23 cellular contexts compared by ENCODE assay signal in the genomic region with DNA sequence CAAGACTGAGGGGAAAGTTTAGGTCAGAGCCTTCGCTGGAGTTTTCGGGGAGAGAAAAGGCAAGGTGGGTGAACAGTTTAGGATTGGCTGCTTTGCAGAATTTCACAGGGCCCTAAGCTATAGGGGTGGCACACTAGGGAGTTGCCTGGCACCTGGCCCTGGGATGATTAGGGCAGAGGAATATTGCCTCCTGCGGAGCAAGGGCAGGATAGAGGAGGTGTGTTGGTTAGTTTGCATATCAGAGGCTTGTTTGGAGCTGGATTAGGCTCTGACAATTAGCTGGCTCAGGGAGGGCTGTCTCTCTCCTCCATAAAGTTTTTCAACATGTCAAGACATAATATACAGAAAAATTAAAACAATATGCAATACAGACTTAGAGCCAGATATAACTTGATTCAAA.
"Had no signal": no experiment of that assay in that cellular context is flagged by ENCODE, and none has a peak within 500 bp of the region (broad histone marks: within the 10 kb centered on the region; RNA-seq: fewer than 3 reads in every experiment).

No MANE protein-coding gene starts in this region.

- H3K4me3 Mint-ChIP-seq: T-cell had no signal

- ATAC-seq: HepG2, K562, T-cell had no signal

- DNase-seq: Kasumi-1, MM.1S, NCI-H1092 treated with DMSO at 0.1 percent for 48 hours, NCI-H1436 treated with DMSO at 0.1 percent for 48 hours, NCI-H187, NCI-H2029, NCI-H2081 treated with DMSO at 0.1 percent for 48 hours, NCI-H2171, NCI-H226, NCI-H446, NCI-H510A, NCI-H524 treated with DMSO at 0.1 percent for 48 hours, NCI-H69, NCI-H774, Right ventricle myocardium superior, RPMI8226, SIG-M5, SK-N-SH, SW 1271, T-cell had no signal

- H3K9me3 Mint-ChIP-seq: T-cell had no signal

- H3K36me3 Mint-ChIP-seq: T-cell had no signal

- H3K27ac Mint-ChIP-seq: IgD-negative memory B cell, T-cell had no signal

- H3K4me1 Mint-ChIP-seq: IgD-negative memory B cell, T-cell had no signal
